Comparison of ENCODE assay signal across 8 cellular contexts in genomic region chr17:82418001-82418986, GRCh38. TPM values are rescaled to one million over a fixed set of nuclear protein-coding genes. Genes with fewer than 3 reads are reported as not detected.
DNase-seq lines count a peak whose midpoint lies in the region; ATAC-seq and TF ChIP-seq lines count a peak whose summit lies in the region.

Gene HEXD (plus strand): TSS chr17:82418347. CDS start chr17:82419800, 1,453 bp downstream.
Gene OGFOD3 (minus strand): TSS chr17:82418586. CDS start chr17:82418485, 101 bp downstream.

- H3K27me3 ChIP-seq in ovary (no peaks in the 10 kb centered on the region), thoracic aorta (replicated peaks; ENCODE audit: insufficient read depth) (no peaks in the 10 kb centered on the region)

- H3K4me1 ChIP-seq in ovary (ENCODE audit: insufficient read depth) (peaks cover 8% of the 10 kb centered on the region), thoracic aorta (ENCODE audit: control insufficient read depth in 1 of 2, low read depth in 2 of 2) (peaks cover 8 to 14% of the 10 kb centered on the region in 2 donors)

- no peak for TF ChIP-seq EP300 in ovary (IDR thresholded peaks at IDR 0.05)

- H3K9me3 ChIP-seq in ovary (no peaks in the 10 kb centered on the region), thoracic aorta (no peaks in the 10 kb centered on the region)

- H3K4me3 Mint-ChIP-seq in HFFc6 (peak within 1 kb of the TSS; percentile 88), glutamatergic neuron (ENCODE audit: unreplicated experiment) (peak within 1 kb of the TSS; percentile 86)

- ATAC-seq in activated naive CD4-positive, alpha-beta T cell treated with anti-CD3 and anti-CD28 coated beads, Interleukin-2, amount 50 U/mL, for 72 hours, result peak; percentile 87 to 91
- ATAC-seq in thoracic aorta (ENCODE audit: insufficient number of reproducible peaks, low FRiP score, low read depth), result peak; percentile 84

- peak; percentile 85 for TF ChIP-seq POLR2A in ovary (IDR thresholded peaks at IDR 0.05)

- WGBS in ovary, 3 donors, result 0 to 1% (median 1%) methylated on average over 46 to 108 of the region's 108 CpGs

- H3K27ac Mint-ChIP-seq in HFFc6 (no peak within 1 kb of the TSS; the same call in 1 of the 2 replicates), glutamatergic neuron (ENCODE audit: unreplicated experiment) (no peak within 1 kb of the TSS)
- H3K27ac Mint-ChIP-seq in activated naive CD4-positive, alpha-beta T cell treated with anti-CD3 and anti-CD28 coated beads, Interleukin-2, amount 50 U/mL, for 72 hours, result peak within 1 kb of the TSS; percentile 22 to 55

- POLR2A ChIA-PET in GM10248 (lab: Yijun Ruan, JAX), result interaction anchor here (0.7 to 1.2 kb wide), 2 partner anchors 10 to 31 kb away, joined by 3 read pairs; no protein-coding TSS in a partner anchor

- TF ChIP-seq CTCF in GM10248 (IDR thresholded peaks at IDR 0.05; ENCODE audit: control extremely low read depth, extremely low read depth, low read depth, missing control alignments) (no peak), HFFc6 (IDR thresholded peaks at IDR 0.05) (no peak), glutamatergic neuron (IDR thresholded peaks at IDR 0.05; ENCODE audit: partially characterized antibody, unreplicated experiment) (no peak), ovary (IDR thresholded peaks at IDR 0.05) (peak in 2 of 3 donors; percentile 30 to 41), thoracic aorta (IDR thresholded peaks at IDR 0.05) (no peak)

- peak within 1 kb of the TSS; percentile 65 for H3K4me3 ChIP-seq in ovary
- peak within 1 kb of the TSS; percentile 92 for H3K4me3 ChIP-seq in thoracic aorta

- H3K36me3 ChIP-seq in ovary (no peaks in the 10 kb centered on the region), thoracic aorta (no peaks in the 10 kb centered on the region)

- H3K27me3 Mint-ChIP-seq in HFFc6 (ENCODE audit: insufficient read depth), result no peaks in the 10 kb centered on the region
- H3K27me3 Mint-ChIP-seq in glutamatergic neuron (ENCODE audit: unreplicated experiment), result peaks cover 2% of the 10 kb centered on the region

- H3K36me3 Mint-ChIP-seq in HFFc6 (ENCODE audit: low read depth) (peaks cover 29% of the 10 kb centered on the region), glutamatergic neuron (ENCODE audit: unreplicated experiment) (peaks cover 28% of the 10 kb centered on the region)
- H3K36me3 Mint-ChIP-seq in activated naive CD4-positive, alpha-beta T cell treated with anti-CD3 and anti-CD28 coated beads, Interleukin-2, amount 50 U/mL, for 72 hours, result peaks cover 15 to 17% of the 10 kb centered on the region in 2 donors

- intact Hi-C loops in ovary (cut with DNase I), result loop anchor here in 2 of 4 donors (5.0 to 10.0 kb wide), 2 partner anchors 63 to 66 kb away; partner anchors contain the start of gene TEX19 (in 1 of the 2)

- DNase-seq in GM10248 (ENCODE audit: extremely low spot score), result peak; percentile 97
- peak; percentile 43 for DNase-seq in HFFc6
- peak; percentile 87 for DNase-seq in NAMALWA (ENCODE audit: low spot score)
- DNase-seq in SKM-1 treated with dmso at 0.1 percent for 144 hours (lab: John Stamatoyannopoulos, UW; ENCODE audit: unreplicated experiment), result peak; percentile 80
- peak; percentile 91 to 93 for DNase-seq in activated naive CD4-positive, alpha-beta T cell treated with anti-CD3 and anti-CD28 coated beads, Interleukin-2, amount 50 U/mL, for 72 hours (ENCODE audit: low spot score in 2 of 2)
- peak; percentile 88 for DNase-seq in glutamatergic neuron
- peak; percentile 82 to 90 (median 87) for DNase-seq in ovary
- no peak for DNase-seq in thoracic aorta (ENCODE audit: low spot score)

- H3K4me1 Mint-ChIP-seq in HFFc6 (ENCODE audit: low read depth), result peaks cover 18% of the 10 kb centered on the region
- peaks cover 12% of the 10 kb centered on the region for H3K4me1 Mint-ChIP-seq in glutamatergic neuron (ENCODE audit: low read depth, unreplicated experiment)

- H3K9me3 Mint-ChIP-seq in HFFc6, result peaks cover 11% of the 10 kb centered on the region; the same call in 1 of the 2 replicates
- H3K9me3 Mint-ChIP-seq in activated naive CD4-positive, alpha-beta T cell treated with anti-CD3 and anti-CD28 coated beads, Interleukin-2, amount 50 U/mL, for 72 hours, result no peaks in the 10 kb centered on the region
- H3K9me3 Mint-ChIP-seq in glutamatergic neuron (ENCODE audit: unreplicated experiment), result peaks cover 16% of the 10 kb centered on the region

- peak within 1 kb of the TSS; percentile 84 to 90 for H3K27ac ChIP-seq in ovary
- H3K27ac ChIP-seq in thoracic aorta, result peak within 1 kb of the TSS; percentile 73 to 88

- CTCF ChIA-PET in GM10248 (lab: Yijun Ruan, JAX), result interaction anchor here (1.1 to 2.6 kb wide), 9 partner anchors 9 to 388 kb away, joined by 3 to 10 read pairs (median 5); no protein-coding TSS in a partner anchor

RNA-seq across cellular contexts. Expression of gene HEXD, which starts in this region (rescaled TPM):
- total RNA-seq in HFFc6 (2021; fragmentation: NEBNext Ultra II Directional; extraction: Animal tissue kit (Norgen Biotek cat#: 25700)), result 1 to 10 TPM; 4.3 to 6.8 (median 5.6) TPM
- total RNA-seq in activated naive CD4-positive, alpha-beta T cell treated with anti-CD3 and anti-CD28 coated beads, Interleukin-2, amount 50 U/mL, for 72 hours, result 10 to 100 TPM; 16.2 to 33.6 TPM
- 58.7 TPM for total RNA-seq in glutamatergic neuron (ENCODE audit: unreplicated experiment)
- 10 to 100 TPM; 32.9 to 68.6 (median 46.6) TPM for total RNA-seq in ovary
- 10 to 100 TPM in 1 of 2 donors, 1 to 10 TPM in 1; 8.7 to 74.7 TPM for polyA plus RNA-seq in ovary
- total RNA-seq in thoracic aorta, result 10 to 100 TPM; 31.4 to 34.7 TPM

RNA-seq across cellular contexts. Expression of gene OGFOD3, which starts in this region (rescaled TPM):
- total RNA-seq in HFFc6 (2021; fragmentation: NEBNext Ultra II Directional; extraction: Animal tissue kit (Norgen Biotek cat#: 25700)), result 10 to 100 TPM; 26.5 to 31.2 (median 27.9) TPM
- total RNA-seq in activated naive CD4-positive, alpha-beta T cell treated with anti-CD3 and anti-CD28 coated beads, Interleukin-2, amount 50 U/mL, for 72 hours, result 10 to 100 TPM; 16.8 to 23.5 TPM
- 23.0 TPM for total RNA-seq in glutamatergic neuron (ENCODE audit: unreplicated experiment)
- 10 to 100 TPM; 25.8 to 37.8 (median 30.4) TPM for total RNA-seq in ovary
- 10 to 100 TPM; 14.4 to 21.3 TPM for polyA plus RNA-seq in ovary
- 10 to 100 TPM; 24.9 to 27.4 TPM for total RNA-seq in thoracic aorta

Comparison
In these comparisons a context has a peak if more than half of its experiments do, and no peak if none do; other contexts are left out.
1. CTCF ChIP-seq: peak in ovary (2 of 3); none in GM10248 (single experiment), HFFc6 (single experiment), glutamatergic neuron (single experiment) and thoracic aorta (single experiment).
2. H3K27ac Mint-ChIP-seq: peak in activated naive CD4-positive, alpha-beta T cell treated with anti-CD3 and anti-CD28 coated beads, Interleukin-2, amount 50 U/mL, for 72 hours (2 of 2); none in HFFc6 (single experiment) and glutamatergic neuron (single experiment).